Comparison of ENCODE assay signal across 1 cellular context in genomic region chr2:45836740-45837139, GRCh38.
TF ChIP-seq lines count a peak whose summit lies in the region.

No MANE protein-coding gene starts in this region.

TF ChIP-seq in GM12878, 131 proteins besides CTCF, POLR2A, EP300 and RAD21 (continued from another document):
- TF ChIP-seq PBX3 (IDR thresholded peaks at IDR 0.05; ENCODE audit: insufficient replicate concordance, low read depth, low read length) (no peak), MTA3 (IDR thresholded peaks at IDR 0.05; ENCODE audit: borderline replicate concordance, low read length) (0 out of 2 replicates have a peak, but pooled peaks have one; percentile 22), GABPA (IDR thresholded peaks at IDR 0.05; ENCODE audit: low read depth) (no peak), MEF2B (IDR thresholded peaks at IDR 0.05; ENCODE audit: partially characterized antibody, poor library complexity, severe bottlenecking) (peak; percentile 24), HSF1 (IDR thresholded peaks at IDR 0.05; ENCODE audit: low read depth, low read length) (no peak), NFXL1 (IDR thresholded peaks at IDR 0.05; ENCODE audit: borderline replicate concordance) (no peak), SMC3 (IDR thresholded peaks at IDR 0.05; ENCODE audit: borderline replicate concordance, low read length) (no peak), POLR2AphosphoS2 (IDR thresholded peaks at IDR 0.05; ENCODE audit: low read depth, low read length) (no peak), SMAD5 (IDR thresholded peaks at IDR 0.05; ENCODE audit: low read depth) (no peak), FOXK2 (IDR thresholded peaks at IDR 0.05) (no peak), BCL11A (IDR thresholded peaks at IDR 0.05; ENCODE audit: low read depth, low read length) (peak; percentile 62; the same call in 1 of the 2 replicates), BCL3 (IDR thresholded peaks at IDR 0.05; ENCODE audit: borderline replicate concordance, insufficient read depth, low read depth, low read length, poor library complexity, severe bottlenecking) (no peak), ATF2 (IDR thresholded peaks at IDR 0.05; ENCODE audit: low read length) (no peak; the same call in 1 of the 2 replicates), NRF1 (conservative IDR thresholded peaks at IDR 0.05; ENCODE audit: low read depth, low read length) (no peak), CHD2 (IDR thresholded peaks at IDR 0.05; ENCODE audit: borderline replicate concordance, low read depth, low read length) (no peak), BACH1 (IDR thresholded peaks at IDR 0.05; ENCODE audit: borderline replicate concordance) (no peak), STAT1 (conservative IDR thresholded peaks at IDR 0.05) (no peak), MEF2A (IDR thresholded peaks at IDR 0.05; ENCODE audit: insufficient read depth, low read depth, low read length) (no peak), BHLHE40 (IDR thresholded peaks at IDR 0.05; ENCODE audit: borderline replicate concordance in 1 of 2, low read depth in 2 of 2, low read length in 1 of 2) (no peak), DPF2 (IDR thresholded peaks at IDR 0.05) (peak; percentile 78)
- TF ChIP-seq, protein P1, sequence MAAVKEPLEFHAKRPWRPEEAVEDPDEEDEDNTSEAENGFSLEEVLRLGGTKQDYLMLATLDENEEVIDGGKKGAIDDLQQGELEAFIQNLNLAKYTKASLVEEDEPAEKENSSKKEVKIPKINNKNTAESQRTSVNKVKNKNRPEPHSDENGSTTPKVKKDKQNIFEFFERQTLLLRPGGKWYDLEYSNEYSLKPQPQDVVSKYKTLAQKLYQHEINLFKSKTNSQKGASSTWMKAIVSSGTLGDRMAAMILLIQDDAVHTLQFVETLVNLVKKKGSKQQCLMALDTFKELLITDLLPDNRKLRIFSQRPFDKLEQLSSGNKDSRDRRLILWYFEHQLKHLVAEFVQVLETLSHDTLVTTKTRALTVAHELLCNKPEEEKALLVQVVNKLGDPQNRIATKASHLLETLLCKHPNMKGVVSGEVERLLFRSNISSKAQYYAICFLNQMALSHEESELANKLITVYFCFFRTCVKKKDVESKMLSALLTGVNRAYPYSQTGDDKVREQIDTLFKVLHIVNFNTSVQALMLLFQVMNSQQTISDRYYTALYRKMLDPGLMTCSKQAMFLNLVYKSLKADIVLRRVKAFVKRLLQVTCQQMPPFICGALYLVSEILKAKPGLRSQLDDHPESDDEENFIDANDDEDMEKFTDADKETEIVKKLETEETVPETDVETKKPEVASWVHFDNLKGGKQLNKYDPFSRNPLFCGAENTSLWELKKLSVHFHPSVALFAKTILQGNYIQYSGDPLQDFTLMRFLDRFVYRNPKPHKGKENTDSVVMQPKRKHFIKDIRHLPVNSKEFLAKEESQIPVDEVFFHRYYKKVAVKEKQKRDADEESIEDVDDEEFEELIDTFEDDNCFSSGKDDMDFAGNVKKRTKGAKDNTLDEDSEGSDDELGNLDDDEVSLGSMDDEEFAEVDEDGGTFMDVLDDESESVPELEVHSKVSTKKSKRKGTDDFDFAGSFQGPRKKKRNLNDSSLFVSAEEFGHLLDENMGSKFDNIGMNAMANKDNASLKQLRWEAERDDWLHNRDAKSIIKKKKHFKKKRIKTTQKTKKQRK (IDR thresholded peaks at IDR 0.05; ENCODE audit: low read depth, low read length), result no peak
- TF ChIP-seq, protein P2, sequence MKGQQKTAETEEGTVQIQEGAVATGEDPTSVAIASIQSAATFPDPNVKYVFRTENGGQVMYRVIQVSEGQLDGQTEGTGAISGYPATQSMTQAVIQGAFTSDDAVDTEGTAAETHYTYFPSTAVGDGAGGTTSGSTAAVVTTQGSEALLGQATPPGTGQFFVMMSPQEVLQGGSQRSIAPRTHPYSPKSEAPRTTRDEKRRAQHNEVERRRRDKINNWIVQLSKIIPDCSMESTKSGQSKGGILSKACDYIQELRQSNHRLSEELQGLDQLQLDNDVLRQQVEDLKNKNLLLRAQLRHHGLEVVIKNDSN (IDR thresholded peaks at IDR 0.05; ENCODE audit: borderline replicate concordance, extremely low read length, insufficient read depth, low read depth, low read length), result no peak
